In genomic region chr11:17490938-17491337, GRCh38 we compare ENCODE assay signal across 35 cellular contexts. TPM values are rescaled to one million over a fixed set of nuclear protein-coding genes. Genes with fewer than 3 reads are reported as not detected.
"Had no signal": no experiment of that assay in that cellular context is flagged by ENCODE, and none has a peak within 500 bp of the region (broad histone marks: within the 10 kb centered on the region; RNA-seq: fewer than 3 reads in every experiment).

No MANE protein-coding gene starts in this region.

- FAIRE-seq: astrocyte, bronchial epithelial cell, colon had no signal

- H3K4me3 ChIP-seq: esophagus muscularis mucosa, gastrocnemius medialis had no signal

- H3K9me3 ChIP-seq: esophagus muscularis mucosa, gastrocnemius medialis had no signal

- H3K27me3 ChIP-seq: gastrocnemius medialis had no signal

- H3K36me3 ChIP-seq: brain microvascular endothelial cell, esophagus muscularis mucosa, gastrocnemius medialis, WERI-Rb-1 had no signal

- ATAC-seq: activated CD4-positive, CD25-positive, alpha-beta regulatory T cell treated with anti-CD3 and anti-CD28 coated beads, Interleukin-2, amount 50 U/mL, for 24 hours; activated CD8-positive, alpha-beta T cell treated with anti-CD3 and anti-CD28 coated beads for 36 hours; activated T-cell treated with anti-CD3 and anti-CD28 coated beads, Interleukin-2, amount 50 U/mL, for 4 hours; activated T-helper 17 cell treated with anti-CD3 and anti-CD28 coated beads, Interleukin-2, amount 50 U/mL, for 72 hours; effector memory CD8-positive, alpha-beta T cell; foreskin keratinocyte; T-cell had no signal

- H3K4me1 ChIP-seq: esophagus muscularis mucosa, foreskin keratinocyte, gastrocnemius medialis had no signal

- H3K27ac ChIP-seq: brain microvascular endothelial cell, esophagus muscularis mucosa, foreskin keratinocyte, gastrocnemius medialis, WERI-Rb-1 had no signal

- DNase-seq: activated B cell treated with CpG ODN at 0.5 μM for 24 hours; activated CD4-positive, alpha-beta T cell treated with anti-CD3 and anti-CD28 coated beads for 48 hours; activated CD4-positive, alpha-beta T cell treated with anti-CD3 and anti-CD28 coated beads, Interleukin-2, amount 50 U/mL, for 1 hour; activated CD4-positive, alpha-beta T cell treated with anti-CD3 and anti-CD28 coated beads, Interleukin-2, amount 50 U/mL, for 48 hours; activated CD8-positive, alpha-beta memory T cell treated with anti-CD3 and anti-CD28 coated beads for 24 hours; activated CD8-positive, alpha-beta T cell treated with anti-CD3 and anti-CD28 coated beads for 36 hours; activated effector memory CD4-positive, alpha-beta T cell treated with Interleukin-2 at 50 U/mL for 16 hours; activated gamma-delta T cell treated with Interleukin-2 at 50 U/mL for 16 hours; activated naive CD4-positive, alpha-beta T cell treated with anti-CD3 and anti-CD28 coated beads, Interleukin-2, amount 50 U/mL, for 16 hours; activated naive CD4-positive, alpha-beta T cell treated with Interleukin-2 at 50 U/mL for 16 hours; activated T-cell treated with anti-CD3 and anti-CD28 coated beads, Interleukin-2, amount 50 U/mL, for 4 hours; amniotic stem cell; anterior cingulate cortex; brain microvascular endothelial cell; caudate nucleus; cortex of kidney; dermis blood vessel endothelial cell; effector CD4-positive, alpha-beta T cell; effector memory CD8-positive, alpha-beta T cell; erythroblast; foreskin keratinocyte; gastrocnemius medialis; glutamatergic neuron; T-cell; T-helper 9 cell; WERI-Rb-1 had no signal

RNA-seq across cellular contexts. Expression of gene ABCC8, which starts 14.3 kb away (rescaled TPM):
- total RNA-seq: activated B cell treated with CpG ODN at 0.5 μM for 24 hours; activated CD8-positive, alpha-beta T cell treated with anti-CD3 and anti-CD28 coated beads for 36 hours; activated T-cell treated with anti-CD3 and anti-CD28 coated beads, Interleukin-2, amount 50 U/mL, for 4 hours; activated T-helper 17 cell treated with anti-CD3 and anti-CD28 coated beads, Interleukin-2, amount 50 U/mL, for 72 hours; astrocyte; bronchial epithelial cell; chondrocyte; dermis blood vessel endothelial cell; foreskin keratinocyte; T-cell had no signal
- polyA plus RNA-seq: foreskin keratinocyte had no signal

RNA-seq across cellular contexts. Expression of gene USH1C, which starts 53.3 kb away (rescaled TPM):
- total RNA-seq: activated B cell treated with CpG ODN at 0.5 μM for 24 hours; activated CD8-positive, alpha-beta T cell treated with anti-CD3 and anti-CD28 coated beads for 36 hours; activated T-cell treated with anti-CD3 and anti-CD28 coated beads, Interleukin-2, amount 50 U/mL, for 4 hours; activated T-helper 17 cell treated with anti-CD3 and anti-CD28 coated beads, Interleukin-2, amount 50 U/mL, for 72 hours; astrocyte; bronchial epithelial cell; dermis blood vessel endothelial cell; esophagus muscularis mucosa; foreskin keratinocyte; T-cell; T-helper 2 cell treated with Interferon-gamma antibody and Interleukin-4, amounts not matched to agents 100 ng/mL and 5 ng/mL, for 36 hours had no signal
- polyA plus RNA-seq: foreskin keratinocyte had no signal

RNA-seq across cellular contexts. Expression of gene OTOG, which starts 56.1 kb away (rescaled TPM):
- total RNA-seq: activated B cell treated with CpG ODN at 0.5 μM for 24 hours; activated CD8-positive, alpha-beta T cell treated with anti-CD3 and anti-CD28 coated beads for 36 hours; activated T-cell treated with anti-CD3 and anti-CD28 coated beads, Interleukin-2, amount 50 U/mL, for 4 hours; activated T-helper 17 cell treated with anti-CD3 and anti-CD28 coated beads, Interleukin-2, amount 50 U/mL, for 72 hours; astrocyte; bronchial epithelial cell; chondrocyte; dermis blood vessel endothelial cell; esophagus muscularis mucosa; foreskin keratinocyte; gastrocnemius medialis; T-cell; T-helper 2 cell treated with Interferon-gamma antibody and Interleukin-4, amounts not matched to agents 100 ng/mL and 5 ng/mL, for 36 hours had no signal
- polyA plus RNA-seq: adipose tissue, foreskin keratinocyte had no signal
